In the genomic region with DNA sequence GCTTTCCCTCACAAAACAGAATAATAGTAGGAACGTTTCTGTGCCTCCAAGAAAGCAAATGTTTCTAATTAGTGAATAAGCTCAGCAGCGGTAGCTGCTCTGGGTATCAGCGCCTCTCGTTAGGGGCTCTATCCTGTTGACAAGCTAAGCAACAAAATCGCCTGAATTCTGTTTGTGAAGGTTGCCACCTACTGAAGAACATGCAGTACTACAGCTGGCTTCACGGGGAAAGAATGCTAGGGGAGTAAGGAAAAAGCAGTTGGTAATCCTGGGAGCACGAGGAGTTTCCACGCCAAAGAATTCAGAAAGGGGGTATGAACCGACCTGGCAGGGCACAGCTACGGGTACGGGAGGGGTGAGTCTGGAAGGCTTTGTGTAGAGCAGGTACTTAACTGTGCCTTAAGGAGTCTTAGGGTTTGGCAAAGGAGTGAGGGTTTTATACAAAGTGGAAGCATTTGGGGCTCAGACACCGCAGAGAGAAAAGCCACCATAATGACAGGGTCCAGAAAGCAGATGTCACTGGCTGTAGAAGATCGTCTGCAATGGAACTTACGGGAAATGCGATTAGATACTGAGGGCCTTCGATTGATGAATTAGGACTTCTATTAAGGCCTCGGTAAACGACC, we compare ENCODE assay signal across 8 cellular contexts.
A peak's percentile ranks its signal among the peaks of the same experiment; 100 is the strongest.
DNase-seq lines count a peak whose midpoint lies in the region; ATAC-seq and TF ChIP-seq lines count a peak whose summit lies in the region.

No MANE protein-coding gene starts in this region.

- no peak for TF ChIP-seq POLR2A in right lobe of liver (IDR thresholded peaks at IDR 0.05)

- 21% methylated on average over 17 of the region's 18 CpGs for WGBS in right lobe of liver (ENCODE audit: insufficient coverage, low coverage, low lambda C conversion rate, missing lambda C conversion rate)

- H3K36me3 ChIP-seq in right lobe of liver: no peaks in the 10 kb centered on the region

- H3K27ac Mint-ChIP-seq in WTC11: peak overlapping the region; percentile 94
- no peak overlapping the region for H3K27ac Mint-ChIP-seq in stimulated activated effector memory CD8-positive, alpha-beta T cell treated with anti-CD3 and anti-CD28 coated beads, Interleukin-12 subunit alpha, Interleukin-12 subunit beta, amount 100 ng/mL, for 72 hours

- peak; percentile 60 for DNase-seq in CD1c-positive myeloid dendritic cell (ENCODE audit: extremely low spot score)
- peak; percentile 64 for DNase-seq in NCI-H2171 treated with DMSO at 0.1 percent for 48 hours (lab: John Stamatoyannopoulos, UW)
- peak; percentile 73 for DNase-seq in WTC11 (ENCODE audit: low spot score)
- DNase-seq in dermis microvascular lymphatic vessel endothelial cell (ENCODE audit: low read depth in 2 of 2): peak; percentile 56 to 71
- peak in 1 of 3 donors; percentile 51 for DNase-seq in right lobe of liver
- DNase-seq in stimulated activated effector memory CD8-positive, alpha-beta T cell treated with anti-CD3 and anti-CD28 coated beads, Interleukin-12 subunit alpha, Interleukin-12 subunit beta, amount 100 ng/mL, for 72 hours (ENCODE audit: low spot score in 2 of 2): peak; percentile 16 to 67

- ATAC-seq in GM19023 (IDR thresholded peaks at IDR 0.05; ENCODE audit: unreplicated experiment) (peak; percentile 81), HG03139 (IDR thresholded peaks at IDR 0.05; ENCODE audit: unreplicated experiment) (peak; percentile 79), WTC11 (peak; percentile 70), right lobe of liver (peak; percentile 94 to 98 (median 96))
- ATAC-seq in stimulated activated effector memory CD8-positive, alpha-beta T cell treated with anti-CD3 and anti-CD28 coated beads, Interleukin-12 subunit alpha, Interleukin-12 subunit beta, amount 100 ng/mL, for 72 hours: peak; percentile 73

- H3K4me1 ChIP-seq in right lobe of liver: peaks cover 0 to 5% (median 0%) of the 10 kb centered on the region in 4 donors

- no peaks in the 10 kb centered on the region for H3K27me3 ChIP-seq in right lobe of liver

- intact Hi-C loops in right lobe of liver (cut with DNase I): no loop called here

- H3K27me3 Mint-ChIP-seq in WTC11 (ENCODE audit: low read depth): no peaks in the 10 kb centered on the region

- TF ChIP-seq CTCF in WTC11 (IDR thresholded peaks at IDR 0.05): peak; percentile 77
- peak; percentile 79 to 87 (median 82) for TF ChIP-seq CTCF in right lobe of liver (IDR thresholded peaks at IDR 0.05)

- H3K9me3 Mint-ChIP-seq in WTC11: peaks cover 10% of the 10 kb centered on the region; the same call in 1 of the 2 replicates
- H3K9me3 Mint-ChIP-seq in stimulated activated effector memory CD8-positive, alpha-beta T cell treated with anti-CD3 and anti-CD28 coated beads, Interleukin-12 subunit alpha, Interleukin-12 subunit beta, amount 100 ng/mL, for 72 hours: no peaks in the 10 kb centered on the region

- peaks cover 49% of the 10 kb centered on the region for H3K4me1 Mint-ChIP-seq in WTC11
- peaks cover 6% of the 10 kb centered on the region for H3K4me1 Mint-ChIP-seq in stimulated activated effector memory CD8-positive, alpha-beta T cell treated with anti-CD3 and anti-CD28 coated beads, Interleukin-12 subunit alpha, Interleukin-12 subunit beta, amount 100 ng/mL, for 72 hours

- H3K4me3 ChIP-seq in right lobe of liver: no peak overlapping the region

- H3K36me3 Mint-ChIP-seq in WTC11: no peaks in the 10 kb centered on the region
- H3K36me3 Mint-ChIP-seq in stimulated activated effector memory CD8-positive, alpha-beta T cell treated with anti-CD3 and anti-CD28 coated beads, Interleukin-12 subunit alpha, Interleukin-12 subunit beta, amount 100 ng/mL, for 72 hours: no peaks in the 10 kb centered on the region

- H3K4me3 Mint-ChIP-seq in WTC11: no peak overlapping the region
- no peak overlapping the region for H3K4me3 Mint-ChIP-seq in stimulated activated effector memory CD8-positive, alpha-beta T cell treated with anti-CD3 and anti-CD28 coated beads, Interleukin-12 subunit alpha, Interleukin-12 subunit beta, amount 100 ng/mL, for 72 hours

- POLR2A ChIA-PET in WTC11 (lab: Charles Lee): interaction anchor here (0.6 to 0.7 kb wide), 3 partner anchors 49 to 448 kb away, joined by 3 to 6 read pairs (median 3); no protein-coding TSS in a partner anchor

- H3K9me3 ChIP-seq in right lobe of liver: no peaks in the 10 kb centered on the region

- H3K27ac ChIP-seq in right lobe of liver: no peak overlapping the region

- CTCF ChIA-PET in WTC11 (lab: Charles Lee): interaction anchor here (0.6 to 2.6 kb wide), 40 partner anchors 11 to 535 kb away, joined by 3 to 43 read pairs (median 3); partner anchors contain the start of genes CCDC171, FREM1 and TTC39B

TF ChIP-seq in WTC11, 78 proteins besides CTCF, POLR2A, EP300 and RAD21:
- TF ChIP-seq, protein P1, sequence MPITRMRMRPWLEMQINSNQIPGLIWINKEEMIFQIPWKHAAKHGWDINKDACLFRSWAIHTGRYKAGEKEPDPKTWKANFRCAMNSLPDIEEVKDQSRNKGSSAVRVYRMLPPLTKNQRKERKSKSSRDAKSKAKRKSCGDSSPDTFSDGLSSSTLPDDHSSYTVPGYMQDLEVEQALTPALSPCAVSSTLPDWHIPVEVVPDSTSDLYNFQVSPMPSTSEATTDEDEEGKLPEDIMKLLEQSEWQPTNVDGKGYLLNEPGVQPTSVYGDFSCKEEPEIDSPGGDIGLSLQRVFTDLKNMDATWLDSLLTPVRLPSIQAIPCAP (CRISPR knock-in tag; IDR thresholded peaks at IDR 0.05): no peak
- TF ChIP-seq ZNF396 (CRISPR knock-in tag; IDR thresholded peaks at IDR 0.05; ENCODE audit: borderline replicate concordance) (no peak), ZMAT4 (CRISPR knock-in tag; IDR thresholded peaks at IDR 0.05) (no peak), TEAD1 (CRISPR knock-in tag; IDR thresholded peaks at IDR 0.05) (0 out of 2 replicates have a peak, but pooled peaks have one; percentile 32)
- TF ChIP-seq, protein P2, sequence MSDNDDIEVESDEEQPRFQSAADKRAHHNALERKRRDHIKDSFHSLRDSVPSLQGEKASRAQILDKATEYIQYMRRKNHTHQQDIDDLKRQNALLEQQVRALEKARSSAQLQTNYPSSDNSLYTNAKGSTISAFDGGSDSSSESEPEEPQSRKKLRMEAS (CRISPR knock-in tag; IDR thresholded peaks at IDR 0.05): peak; percentile 54; the same call in 1 of the 2 replicates
